23 cellular contexts compared by ENCODE assay signal in the genomic region with DNA sequence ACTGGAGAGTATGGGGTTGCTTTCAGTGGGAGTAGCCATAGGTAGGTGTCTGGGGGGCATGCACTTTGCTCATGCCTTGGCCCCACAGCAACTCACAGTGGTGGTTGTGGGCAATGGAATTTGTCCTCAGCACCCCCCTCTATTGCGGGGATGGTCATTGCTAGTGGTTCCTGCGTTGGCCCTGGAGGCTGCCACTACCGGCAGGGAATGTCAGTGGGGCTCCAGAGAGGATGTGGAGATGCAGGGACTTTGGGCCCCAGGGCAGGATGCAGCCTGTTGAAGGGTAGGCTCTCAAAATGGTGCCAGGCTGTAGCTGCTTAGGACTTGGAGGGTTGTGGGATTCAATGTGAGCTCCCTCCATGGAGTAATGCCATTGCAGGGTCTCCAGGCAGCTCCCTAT.
A peak's percentile ranks its signal among the peaks of the same experiment; 100 is the strongest.
DNase-seq lines count a peak whose midpoint lies in the region; ATAC-seq and TF ChIP-seq lines count a peak whose summit lies in the region.
"Had no signal": no experiment of that assay in that cellular context is flagged by ENCODE, and none has a peak within 500 bp of the region (broad histone marks: within the 10 kb centered on the region; RNA-seq: fewer than 3 reads in every experiment).

No MANE protein-coding gene starts in this region.

- H3K18ac ChIP-seq in neuronal stem cell (ENCODE audit: low read length): peak overlapping the region; percentile 52

- H3K27ac Mint-ChIP-seq in activated CD4-positive, alpha-beta T cell treated with anti-CD3 and anti-CD28 coated beads, Interleukin-2, amount 10 ng/mL, durations not matched to agents 24 days and 14 days: no peak overlapping the region
- no peak overlapping the region for H3K27ac Mint-ChIP-seq in activated CD4-positive, alpha-beta T cell treated with anti-CD3 and anti-CD28 coated beads, Interleukin-2, amount 10 ng/mL, durations not matched to agents 7 days and 5 days
- no peak overlapping the region for H3K27ac Mint-ChIP-seq in activated CD8-positive, alpha-beta memory T cell treated with anti-CD3 and anti-CD28 coated beads, Interleukin-2, amount 10 ng/mL, durations not matched to agents 7 days and 5 days
- H3K27ac Mint-ChIP-seq: CD14-positive monocyte; CD4-positive, alpha-beta T cell; CD8-positive, alpha-beta memory T cell; H9 had no signal

- H3K4me3 Mint-ChIP-seq in activated CD4-positive, alpha-beta T cell treated with anti-CD3 and anti-CD28 coated beads, Interleukin-2, amount 10 ng/mL, durations not matched to agents 24 days and 14 days: no peak overlapping the region
- no peak overlapping the region for H3K4me3 Mint-ChIP-seq in activated CD4-positive, alpha-beta T cell treated with anti-CD3 and anti-CD28 coated beads, Interleukin-2, amount 10 ng/mL, durations not matched to agents 7 days and 5 days
- no peak overlapping the region for H3K4me3 Mint-ChIP-seq in activated CD8-positive, alpha-beta memory T cell treated with anti-CD3 and anti-CD28 coated beads, Interleukin-2, amount 10 ng/mL, durations not matched to agents 7 days and 5 days
- H3K4me3 Mint-ChIP-seq: CD14-positive monocyte; CD4-positive, alpha-beta T cell; CD8-positive, alpha-beta memory T cell; H9 had no signal

- TF ChIP-seq CTCF in esophagus muscularis mucosa (IDR thresholded peaks at IDR 0.05) (no peak), vagina (IDR thresholded peaks at IDR 0.05) (no peak)

- no peak overlapping the region for H3K14ac ChIP-seq in neuronal stem cell (ENCODE audit: low read length)

- H3K4me1 ChIP-seq in esophagus muscularis mucosa (no peaks in the 10 kb centered on the region), neuronal stem cell (ENCODE audit: control insufficient read depth in 2 of 2, insufficient read depth in 1 of 2, low read depth in 1 of 2, low read length in 2 of 2) (no peaks in the 10 kb centered on the region), vagina (no peaks in the 10 kb centered on the region)
- H3K4me1 ChIP-seq: BE2C had no signal

- POLR2A ChIA-PET in activated CD4-positive, alpha-beta T cell treated with anti-CD3 and anti-CD28 coated beads, Interleukin-2, amount 10 ng/mL, durations not matched to agents 7 days and 5 days (lab: Charles Lee): no interaction called here

- no peak overlapping the region for H3K9ac ChIP-seq in neuronal stem cell (ENCODE audit: low read depth, low read length, poor library complexity)
- H3K9ac ChIP-seq: BLaER1 treated with 17β-estradiol and CSF1 and Interleukin-3, amounts not matched to agents 10 nM and 100 nM; GM23248 had no signal

- peak; percentile 46 for DNase-seq in activated CD4-positive, alpha-beta T cell treated with anti-CD3 and anti-CD28 coated beads, Interleukin-2, amount 10 ng/mL, durations not matched to agents 24 days and 14 days
- no peak for DNase-seq in activated CD4-positive, alpha-beta T cell treated with anti-CD3 and anti-CD28 coated beads, Interleukin-2, amount 10 ng/mL, durations not matched to agents 7 days and 5 days
- DNase-seq in esophagus muscularis mucosa (ENCODE audit: extremely low spot score): peak; percentile 5
- no peak for DNase-seq in neuronal stem cell (ENCODE audit: low spot score)
- peak; percentile 52 to 77 for DNase-seq in vagina (ENCODE audit: extremely low spot score in 2 of 2)
- DNase-seq in activated CD8-positive, alpha-beta memory T cell treated with anti-CD3 and anti-CD28 coated beads, Interleukin-2, amount 10 ng/mL, durations not matched to agents 7 days and 5 days: no peak
- DNase-seq in LoVo (ENCODE audit: low spot score): no peak
- DNase-seq: AML-193; BE2C; CD4-positive, alpha-beta T cell; CD8-positive, alpha-beta memory T cell; DMS 273 treated with DMSO at 0.1 percent for 48 hours; DMS79; EL; GDM1; GM23248; H9 had no signal

- H4K8ac ChIP-seq in neuronal stem cell (ENCODE audit: low read depth, low read length): peak overlapping the region; percentile 74

- H3K9me3 Mint-ChIP-seq in activated CD4-positive, alpha-beta T cell treated with anti-CD3 and anti-CD28 coated beads, Interleukin-2, amount 10 ng/mL, durations not matched to agents 24 days and 14 days: peaks cover 22% of the 10 kb centered on the region
- H3K9me3 Mint-ChIP-seq in activated CD4-positive, alpha-beta T cell treated with anti-CD3 and anti-CD28 coated beads, Interleukin-2, amount 10 ng/mL, durations not matched to agents 7 days and 5 days: peaks cover 21% of the 10 kb centered on the region
- peaks cover 17% of the 10 kb centered on the region for H3K9me3 Mint-ChIP-seq in activated CD8-positive, alpha-beta memory T cell treated with anti-CD3 and anti-CD28 coated beads, Interleukin-2, amount 10 ng/mL, durations not matched to agents 7 days and 5 days (ENCODE audit: low read depth)

- H3K4me1 Mint-ChIP-seq in activated CD4-positive, alpha-beta T cell treated with anti-CD3 and anti-CD28 coated beads, Interleukin-2, amount 10 ng/mL, durations not matched to agents 24 days and 14 days: peaks cover 5% of the 10 kb centered on the region
- peaks cover 11% of the 10 kb centered on the region for H3K4me1 Mint-ChIP-seq in activated CD4-positive, alpha-beta T cell treated with anti-CD3 and anti-CD28 coated beads, Interleukin-2, amount 10 ng/mL, durations not matched to agents 7 days and 5 days
- H3K4me1 Mint-ChIP-seq in activated CD8-positive, alpha-beta memory T cell treated with anti-CD3 and anti-CD28 coated beads, Interleukin-2, amount 10 ng/mL, durations not matched to agents 7 days and 5 days: peaks cover 9% of the 10 kb centered on the region
- H3K4me1 Mint-ChIP-seq: CD14-positive monocyte; CD8-positive, alpha-beta memory T cell; H9 had no signal

- CTCF ChIA-PET in activated CD4-positive, alpha-beta T cell treated with anti-CD3 and anti-CD28 coated beads, Interleukin-2, amount 10 ng/mL, durations not matched to agents 7 days and 5 days (lab: Charles Lee): no interaction called here
- CTCF ChIA-PET in activated CD8-positive, alpha-beta memory T cell treated with anti-CD3 and anti-CD28 coated beads, Interleukin-2, amount 10 ng/mL, durations not matched to agents 7 days and 5 days (lab: Charles Lee): no interaction called here

- no peak overlapping the region for H3K27ac ChIP-seq in esophagus muscularis mucosa (replicated peaks in 1 of 4)
- H3K27ac ChIP-seq in neuronal stem cell (replicated peaks; ENCODE audit: low read length): no peak overlapping the region
- no peak overlapping the region for H3K27ac ChIP-seq in vagina
- H3K27ac ChIP-seq: 22Rv1; BLaER1 treated with 17β-estradiol and CSF1 and Interleukin-3, amounts not matched to agents 10 nM and 100 nM; GM23248 had no signal

- H4K91ac ChIP-seq in neuronal stem cell (ENCODE audit: low read depth, low read length, poor library complexity): no peak overlapping the region

- ATAC-seq in activated CD8-positive, alpha-beta memory T cell treated with anti-CD3 and anti-CD28 coated beads, Interleukin-2, amount 10 ng/mL, durations not matched to agents 7 days and 5 days: no peak
- ATAC-seq in GM21515 (IDR thresholded peaks at IDR 0.05; ENCODE audit: unreplicated experiment): no peak
- ATAC-seq: GM12878, HCT116 had no signal

- no peaks in the 10 kb centered on the region for H3K79me1 ChIP-seq in neuronal stem cell (ENCODE audit: low read depth, low read length)

- no peak overlapping the region for H3K23ac ChIP-seq in neuronal stem cell (ENCODE audit: low read depth, low read length, poor library complexity)

- H3K36me3 Mint-ChIP-seq in activated CD4-positive, alpha-beta T cell treated with anti-CD3 and anti-CD28 coated beads, Interleukin-2, amount 10 ng/mL, durations not matched to agents 24 days and 14 days (ENCODE audit: low read depth): peaks cover 13% of the 10 kb centered on the region
- peaks cover 13% of the 10 kb centered on the region for H3K36me3 Mint-ChIP-seq in activated CD4-positive, alpha-beta T cell treated with anti-CD3 and anti-CD28 coated beads, Interleukin-2, amount 10 ng/mL, durations not matched to agents 7 days and 5 days (ENCODE audit: low read depth)
- H3K36me3 Mint-ChIP-seq in activated CD8-positive, alpha-beta memory T cell treated with anti-CD3 and anti-CD28 coated beads, Interleukin-2, amount 10 ng/mL, durations not matched to agents 7 days and 5 days: peaks cover 23% of the 10 kb centered on the region

- no peak overlapping the region for H3K4me2 ChIP-seq in neuronal stem cell (ENCODE audit: insufficient read depth, low read length, poor library complexity, severe bottlenecking)

- H2BK5ac ChIP-seq in neuronal stem cell (ENCODE audit: low read length): no peak overlapping the region

- H2BK120ac ChIP-seq in neuronal stem cell (ENCODE audit: low read depth, low read length): peak overlapping the region; percentile 39

- H3K27me3 Mint-ChIP-seq in activated CD4-positive, alpha-beta T cell treated with anti-CD3 and anti-CD28 coated beads, Interleukin-2, amount 10 ng/mL, durations not matched to agents 24 days and 14 days: no peaks in the 10 kb centered on the region
- H3K27me3 Mint-ChIP-seq in activated CD4-positive, alpha-beta T cell treated with anti-CD3 and anti-CD28 coated beads, Interleukin-2, amount 10 ng/mL, durations not matched to agents 7 days and 5 days: no peaks in the 10 kb centered on the region
- H3K27me3 Mint-ChIP-seq in activated CD8-positive, alpha-beta memory T cell treated with anti-CD3 and anti-CD28 coated beads, Interleukin-2, amount 10 ng/mL, durations not matched to agents 7 days and 5 days: no peaks in the 10 kb centered on the region
- H3K27me3 Mint-ChIP-seq: CD4-positive, alpha-beta T cell; CD8-positive, alpha-beta memory T cell had no signal

- no peaks in the 10 kb centered on the region for H3K36me3 ChIP-seq in esophagus muscularis mucosa
- H3K36me3 ChIP-seq in neuronal stem cell (replicated peaks in 1 of 2; ENCODE audit: control insufficient read depth in 2 of 2, insufficient read depth in 2 of 2, low read length in 2 of 2): no peaks in the 10 kb centered on the region
- H3K36me3 ChIP-seq in vagina: no peaks in the 10 kb centered on the region
- H3K36me3 ChIP-seq: BE2C had no signal

- TF ChIP-seq POLR2A in esophagus muscularis mucosa (IDR thresholded peaks at IDR 0.05; ENCODE audit: low read depth): no peak
- no peak for TF ChIP-seq POLR2A in vagina (IDR thresholded peaks at IDR 0.05)

- peak overlapping the region; percentile 69 for H2AK5ac ChIP-seq in neuronal stem cell (ENCODE audit: low read depth, low read length)

- H2BK15ac ChIP-seq in neuronal stem cell (ENCODE audit: low read length): no peak overlapping the region

- H3K9me3 ChIP-seq in esophagus muscularis mucosa (peaks cover 0 to 19% (median 18%) of the 10 kb centered on the region in 4 donors), neuronal stem cell (replicated peaks in 1 of 2; ENCODE audit: control insufficient read depth in 2 of 2, insufficient read depth in 1 of 2, low read depth in 1 of 2, low read length in 2 of 2) (peaks cover 7 to 12% of the 10 kb centered on the region in 2 donors), vagina (peaks cover 4% of the 10 kb centered on the region)
- H3K9me3 ChIP-seq: BE2C had no signal

- H3K4me3 ChIP-seq in esophagus muscularis mucosa: no peak overlapping the region
- no peak overlapping the region for H3K4me3 ChIP-seq in neuronal stem cell (ENCODE audit: low read length in 2 of 2)
- H3K4me3 ChIP-seq in vagina: no peak overlapping the region
- H3K4me3 ChIP-seq: GM12878, GM23248 had no signal

- no peak overlapping the region for H3K4ac ChIP-seq in neuronal stem cell (ENCODE audit: low read length)

- WGBS in esophagus muscularis mucosa: 95% methylated on average over 3 of the region's 3 CpGs
- WGBS in neuronal stem cell (ENCODE audit: extremely low coverage in 2 of 2, insufficient read length in 2 of 2, insufficient replicate concordance in 1 of 2), 2 donors: no CpG with 5 or more reads among the region's 3 CpGs

- no peak for TF ChIP-seq EP300 in esophagus muscularis mucosa (IDR thresholded peaks at IDR 0.05)

- intact Hi-C loops in activated CD4-positive, alpha-beta T cell treated with anti-CD3 and anti-CD28 coated beads, Interleukin-2, amount 10 ng/mL, durations not matched to agents 24 days and 14 days (cut with micrococcal nuclease): no loop called here
- intact Hi-C loops in esophagus muscularis mucosa (cut with DNase I): no loop called here
- intact Hi-C loops in vagina (cut with DNase I): no loop called here

- H2BK12ac ChIP-seq in neuronal stem cell (ENCODE audit: low read length): no peak overlapping the region

- H3K27me3 ChIP-seq in esophagus muscularis mucosa (no peaks in the 10 kb centered on the region), neuronal stem cell (ENCODE audit: control insufficient read depth in 3 of 3, insufficient read depth in 3 of 3, low read depth in 1 of 3, low read length in 3 of 3) (peaks cover 0 to 2% (median 0%) of the 10 kb centered on the region in 3 experiments), vagina (no peaks in the 10 kb centered on the region)
- H3K27me3 ChIP-seq: BE2C; BLaER1 treated with 17β-estradiol and CSF1 and Interleukin-3, amounts not matched to agents 10 nM and 100 nM had no signal

- no peak overlapping the region for H2AFZ ChIP-seq in neuronal stem cell (ENCODE audit: low read length)
- H2AFZ ChIP-seq: GM23248 had no signal

Comparison
In these comparisons a context has a peak if more than half of its experiments do, and no peak if none do; other contexts are left out.
1. DNase-seq: peak in activated CD4-positive, alpha-beta T cell treated with anti-CD3 and anti-CD28 coated beads, Interleukin-2, amount 10 ng/mL, durations not matched to agents 24 days and 14 days (single experiment), esophagus muscularis mucosa (single experiment) and vagina (2 of 2); none in activated CD4-positive, alpha-beta T cell treated with anti-CD3 and anti-CD28 coated beads, Interleukin-2, amount 10 ng/mL, durations not matched to agents 7 days and 5 days (single experiment), neuronal stem cell (single experiment), activated CD8-positive, alpha-beta memory T cell treated with anti-CD3 and anti-CD28 coated beads, Interleukin-2, amount 10 ng/mL, durations not matched to agents 7 days and 5 days (single experiment) and LoVo (single experiment).